In genomic region chr5:149079883-149080282, GRCh38 we compare ENCODE assay signal across 1 cellular context.
TF ChIP-seq lines count a peak whose summit lies in the region.

No MANE protein-coding gene starts in this region.

TF ChIP-seq in K562, 482 proteins besides CTCF, POLR2A, EP300 and RAD21 (continued from another document and continues in another):
- TF ChIP-seq ARID2 (IDR thresholded peaks at IDR 0.05) (no peak), ARID1B (IDR thresholded peaks at IDR 0.05) (peak; percentile 95), HSF4 (CRISPR knock-in tag; IDR thresholded peaks at IDR 0.05; ENCODE audit: borderline replicate concordance) (no peak), MYNN (IDR thresholded peaks at IDR 0.05) (no peak), MYNN (CRISPR knock-in tag; IDR thresholded peaks at IDR 0.05) (no peak), SOX6 (IDR thresholded peaks at IDR 0.05) (peak; percentile 74), CHCHD3 (CRISPR knock-in tag; IDR thresholded peaks at IDR 0.05) (no peak), BCLAF1 (IDR thresholded peaks at IDR 0.05; ENCODE audit: borderline replicate concordance in 1 of 2, control insufficient read depth in 1 of 2, low read depth in 2 of 2, low read length in 1 of 2) (no peak), LEF1 (IDR thresholded peaks at IDR 0.05) (peak; percentile 72; the same call in 1 of the 2 replicates), ZNF24 (IDR thresholded peaks at IDR 0.05) (no peak), ZMIZ1 (IDR thresholded peaks at IDR 0.05; ENCODE audit: low read depth in 2 of 2, low read length in 2 of 2) (0 out of 4 replicates have a peak, but pooled peaks of 1 of the 2 experiments have one; percentile 59), E2F5 (CRISPR knock-in tag; IDR thresholded peaks at IDR 0.05) (no peak), ZNF830 (CRISPR knock-in tag; IDR thresholded peaks at IDR 0.05) (no peak), GABPB1 (CRISPR knock-in tag; IDR thresholded peaks at IDR 0.05) (no peak), RFX1 (IDR thresholded peaks at IDR 0.05) (peak; percentile 83), NCOR1 (IDR thresholded peaks at IDR 0.05) (peak; percentile 69), CBX3 (IDR thresholded peaks at IDR 0.05; ENCODE audit: borderline replicate concordance in 1 of 2, low read length in 2 of 2) (no peak), ZNF655 (CRISPR knock-in tag; IDR thresholded peaks at IDR 0.05) (no peak), MTA3 (IDR thresholded peaks at IDR 0.05; ENCODE audit: borderline replicate concordance) (no peak), KAT2B (IDR thresholded peaks at IDR 0.05; ENCODE audit: low read depth, low read length) (no peak), HDAC2 (IDR thresholded peaks at IDR 0.05) (no peak), SREBF1 (IDR thresholded peaks at IDR 0.05; ENCODE audit: borderline replicate concordance, low read depth, low read length) (no peak), MTA2 (IDR thresholded peaks at IDR 0.05; ENCODE audit: low read depth) (peak; percentile 83), CBX2 (IDR thresholded peaks at IDR 0.05; ENCODE audit: insufficient read depth, low read length, poor library complexity, severe bottlenecking) (no peak), CAMTA2 (CRISPR knock-in tag; conservative IDR thresholded peaks at IDR 0.05) (no peak), CTBP1 (IDR thresholded peaks at IDR 0.05; ENCODE audit: borderline replicate concordance) (no peak), ATF2 (CRISPR knock-in tag; IDR thresholded peaks at IDR 0.05) (no peak), SAFB2 (IDR thresholded peaks at IDR 0.05; ENCODE audit: borderline replicate concordance, low read depth, low read length, severe bottlenecking) (no peak), SETDB1 (IDR thresholded peaks at IDR 0.05; ENCODE audit: low read length) (no peak), TSHZ1 (CRISPR knock-in tag; IDR thresholded peaks at IDR 0.05) (no peak), ATF3 (IDR thresholded peaks at IDR 0.05) (no peak), ATF3 (CRISPR knock-in tag; conservative IDR thresholded peaks at IDR 0.05) (no peak), CREB1 (IDR thresholded peaks at IDR 0.05) (no peak), CREB1 (CRISPR knock-in tag; IDR thresholded peaks at IDR 0.05) (no peak), GTF2B (IDR thresholded peaks at IDR 0.05; ENCODE audit: extremely low read depth, insufficient read length) (no peak), BRCA1 (IDR thresholded peaks at IDR 0.05) (no peak), BRCA1 (CRISPR knock-in tag; IDR thresholded peaks at IDR 0.05) (no peak), TAF15 (IDR thresholded peaks at IDR 0.05; ENCODE audit: low read depth, low read length) (no peak), THRB (CRISPR knock-in tag; conservative IDR thresholded peaks at IDR 0.05) (no peak), NONO (IDR thresholded peaks at IDR 0.05; ENCODE audit: low read depth in 2 of 2, low read length in 1 of 2) (no peak), PHF8 (IDR thresholded peaks at IDR 0.05; ENCODE audit: borderline replicate concordance, low read length) (no peak), CREB5 (CRISPR knock-in tag; IDR thresholded peaks at IDR 0.05) (no peak), RHOXF2B (CRISPR knock-in tag; conservative IDR thresholded peaks at IDR 0.05) (no peak), ZNF280A (IDR thresholded peaks at IDR 0.05; ENCODE audit: low read depth, partially characterized antibody) (no peak), TEAD4 (IDR thresholded peaks at IDR 0.05; ENCODE audit: low read length) (peak; percentile 92), TEAD4 (CRISPR knock-in tag; IDR thresholded peaks at IDR 0.05; ENCODE audit: borderline replicate concordance) (no peak), CCNT2 (IDR thresholded peaks at IDR 0.05; ENCODE audit: borderline replicate concordance, extremely low read depth, insufficient read length, low read depth, low read length) (no peak), SRSF1 (IDR thresholded peaks at IDR 0.05; ENCODE audit: low read depth, low read length) (no peak)
